ENCODE assay signal across 12 cellular contexts in the genomic region with DNA sequence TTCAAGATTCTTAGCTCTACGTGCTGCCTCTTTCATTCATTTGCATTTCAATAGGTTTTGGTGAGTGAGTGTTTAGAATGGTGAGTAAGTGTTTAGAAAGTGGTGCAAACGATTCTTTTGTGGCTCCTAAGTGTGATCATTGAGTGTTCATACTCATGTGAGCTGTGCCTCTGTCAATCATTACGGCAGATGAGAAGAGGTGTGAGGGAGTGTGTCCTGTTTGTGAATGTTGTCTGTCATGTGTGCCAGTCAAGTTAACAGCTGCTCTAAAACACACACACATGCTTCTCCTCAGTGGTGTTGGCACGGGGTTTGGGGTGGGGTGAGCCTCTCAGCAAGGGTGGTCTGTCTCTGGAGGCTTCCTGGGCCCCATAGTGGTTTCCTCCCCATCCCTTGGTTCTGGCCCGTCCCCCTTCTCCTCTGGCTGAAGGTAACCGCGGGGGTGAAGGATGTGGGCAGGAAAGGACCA. TPM values are rescaled to one million over a fixed set of nuclear protein-coding genes. Genes with fewer than 3 reads are reported as not detected.
DNase-seq lines count a peak whose midpoint lies in the region; ATAC-seq lines count a peak whose summit lies in the region.
"Had no signal": no experiment of that assay in that cellular context is flagged by ENCODE, and none has a peak within 500 bp of the region (broad histone marks: within the 10 kb centered on the region; RNA-seq: fewer than 3 reads in every experiment).

No MANE protein-coding gene starts in this region.

- ATAC-seq in HG03064 (IDR thresholded peaks at IDR 0.05; ENCODE audit: low read depth, unreplicated experiment) (peak; percentile 49), HG02852 (IDR thresholded peaks at IDR 0.05; ENCODE audit: unreplicated experiment) (no peak), GM18907 (IDR thresholded peaks at IDR 0.05; ENCODE audit: unreplicated experiment) (no peak)
- peak; percentile 94 for ATAC-seq in activated T-helper 17 cell treated with anti-CD3 and anti-CD28 coated beads, Interleukin-2, amount 50 U/mL, for 72 hours (replicated peaks)
- ATAC-seq in naive thymus-derived CD8-positive, alpha-beta T cell, result peak; percentile 46 to 48

- H3K4me3 Mint-ChIP-seq in activated CD4-positive, alpha-beta T cell treated with anti-CD3 and anti-CD28 coated beads, Interleukin-2, amount 10 ng/mL, durations not matched to agents 24 days and 14 days, result no peak overlapping the region
- H3K4me3 Mint-ChIP-seq in activated T-helper 17 cell treated with anti-CD3 and anti-CD28 coated beads, Interleukin-2, amount 50 U/mL, for 72 hours, result peak overlapping the region; percentile 26
- peak overlapping the region in 9 of 10 donors; percentile 20 to 74 (median 60) for H3K4me3 Mint-ChIP-seq in naive thymus-derived CD8-positive, alpha-beta T cell

- peaks cover 19% of the 10 kb centered on the region for H3K9me3 Mint-ChIP-seq in activated CD4-positive, alpha-beta T cell treated with anti-CD3 and anti-CD28 coated beads, Interleukin-2, amount 10 ng/mL, durations not matched to agents 24 days and 14 days
- no peaks in the 10 kb centered on the region for H3K9me3 Mint-ChIP-seq in activated T-helper 17 cell treated with anti-CD3 and anti-CD28 coated beads, Interleukin-2, amount 50 U/mL, for 72 hours
- H3K9me3 Mint-ChIP-seq in naive thymus-derived CD8-positive, alpha-beta T cell, result peaks cover 0 to 11% (median 0%) of the 10 kb centered on the region in 9 donors

- H3K4me1 Mint-ChIP-seq in activated CD4-positive, alpha-beta T cell treated with anti-CD3 and anti-CD28 coated beads, Interleukin-2, amount 10 ng/mL, durations not matched to agents 24 days and 14 days, result peaks cover 33% of the 10 kb centered on the region
- peaks cover 20% of the 10 kb centered on the region for H3K4me1 Mint-ChIP-seq in activated T-helper 17 cell treated with anti-CD3 and anti-CD28 coated beads, Interleukin-2, amount 50 U/mL, for 72 hours
- H3K4me1 Mint-ChIP-seq in naive thymus-derived CD8-positive, alpha-beta T cell, result peaks cover 16 to 54% (median 39%) of the 10 kb centered on the region in 4 donors

- peak; percentile 63 for DNase-seq in activated CD4-positive, alpha-beta T cell treated with anti-CD3 and anti-CD28 coated beads, Interleukin-2, amount 10 ng/mL, durations not matched to agents 24 days and 14 days
- no peak for DNase-seq in activated CD4-positive, alpha-beta T cell treated with anti-CD3 and anti-CD28 coated beads, Interleukin-2, amount 50 U/mL, for 48 hours
- peak in 4 of 10 donors; percentile 20 to 47 (median 33) for DNase-seq in naive thymus-derived CD8-positive, alpha-beta T cell
- no peak for DNase-seq in NCI-H446 (lab: John Stamatoyannopoulos, UW)
- DNase-seq: NCI-H2081 treated with DMSO at 0.1 percent for 48 hours, retina, RPMI8226, thyroid gland had no signal

- H3K27me3 Mint-ChIP-seq in activated CD4-positive, alpha-beta T cell treated with anti-CD3 and anti-CD28 coated beads, Interleukin-2, amount 10 ng/mL, durations not matched to agents 24 days and 14 days, result peaks cover 5% of the 10 kb centered on the region
- H3K27me3 Mint-ChIP-seq in activated T-helper 17 cell treated with anti-CD3 and anti-CD28 coated beads, Interleukin-2, amount 50 U/mL, for 72 hours, result no peaks in the 10 kb centered on the region
- no peaks in the 10 kb centered on the region for H3K27me3 Mint-ChIP-seq in naive thymus-derived CD8-positive, alpha-beta T cell

- intact Hi-C loops in activated CD4-positive, alpha-beta T cell treated with anti-CD3 and anti-CD28 coated beads, Interleukin-2, amount 10 ng/mL, durations not matched to agents 24 days and 14 days (cut with micrococcal nuclease), result no loop called here

- POLR2A ChIA-PET in naive thymus-derived CD8-positive, alpha-beta T cell (lab: Charles Lee), result interaction anchor here (0.8 to 1.4 kb wide), 2 partner anchors 21 to 103 kb away, joined by 4 to 5 read pairs; a partner anchor contains a TSS

- no peaks in the 10 kb centered on the region for H3K36me3 Mint-ChIP-seq in activated CD4-positive, alpha-beta T cell treated with anti-CD3 and anti-CD28 coated beads, Interleukin-2, amount 10 ng/mL, durations not matched to agents 24 days and 14 days (ENCODE audit: low read depth)
- H3K36me3 Mint-ChIP-seq in activated T-helper 17 cell treated with anti-CD3 and anti-CD28 coated beads, Interleukin-2, amount 50 U/mL, for 72 hours (ENCODE audit: low read depth), result no peaks in the 10 kb centered on the region
- peaks cover 0 to 9% (median 0%) of the 10 kb centered on the region in 3 donors for H3K36me3 Mint-ChIP-seq in naive thymus-derived CD8-positive, alpha-beta T cell

- H3K27ac Mint-ChIP-seq in activated CD4-positive, alpha-beta T cell treated with anti-CD3 and anti-CD28 coated beads, Interleukin-2, amount 10 ng/mL, durations not matched to agents 24 days and 14 days, result no peak overlapping the region
- H3K27ac Mint-ChIP-seq in activated T-helper 17 cell treated with anti-CD3 and anti-CD28 coated beads, Interleukin-2, amount 50 U/mL, for 72 hours, result peak overlapping the region; percentile 48
- H3K27ac Mint-ChIP-seq in naive thymus-derived CD8-positive, alpha-beta T cell, result peak overlapping the region; percentile 40 to 90 (median 80)

RNA-seq across cellular contexts. Expression of a gene that starts 11.4 kb away (rescaled TPM):
- total RNA-seq in activated CD4-positive, alpha-beta T cell treated with anti-CD3 and anti-CD28 coated beads, Interleukin-2, amount 10 ng/mL, durations not matched to agents 24 days and 14 days, result not detected in 2 replicates
- total RNA-seq in activated T-helper 17 cell treated with anti-CD3 and anti-CD28 coated beads, Interleukin-2, amount 50 U/mL, for 72 hours, result under 1 TPM; 0.30 to 0.53 TPM
- total RNA-seq in naive thymus-derived CD8-positive, alpha-beta T cell, result not detected
- polyA plus RNA-seq in naive thymus-derived CD8-positive, alpha-beta T cell, result not detected

RNA-seq across cellular contexts. Expression of a gene that starts 31.5 kb away (rescaled TPM):
- 95.4 and 101 TPM in 2 replicates for total RNA-seq in activated CD4-positive, alpha-beta T cell treated with anti-CD3 and anti-CD28 coated beads, Interleukin-2, amount 10 ng/mL, durations not matched to agents 24 days and 14 days
- total RNA-seq in activated T-helper 17 cell treated with anti-CD3 and anti-CD28 coated beads, Interleukin-2, amount 50 U/mL, for 72 hours, result 100 to 1,000 TPM; 122 to 146 TPM
- total RNA-seq in naive thymus-derived CD8-positive, alpha-beta T cell, result 10 to 100 TPM; 62.2 to 70.7 TPM
- polyA plus RNA-seq in naive thymus-derived CD8-positive, alpha-beta T cell, result 10 to 100 TPM; 55.8 to 77.0 (median 71.5) TPM

RNA-seq across cellular contexts. Expression of a gene that starts 33.1 kb away (rescaled TPM):
- total RNA-seq in activated CD4-positive, alpha-beta T cell treated with anti-CD3 and anti-CD28 coated beads, Interleukin-2, amount 10 ng/mL, durations not matched to agents 24 days and 14 days, result not detected in 2 replicates
- total RNA-seq in activated T-helper 17 cell treated with anti-CD3 and anti-CD28 coated beads, Interleukin-2, amount 50 U/mL, for 72 hours, result under 1 TPM in 1 of 2 donors, not detected in 1; 0.11 TPM
- not detected for total RNA-seq in naive thymus-derived CD8-positive, alpha-beta T cell
- polyA plus RNA-seq in naive thymus-derived CD8-positive, alpha-beta T cell, result not detected

Comparison
In these comparisons a context has a peak if more than half of its experiments do, and no peak if none do; other contexts are left out.
1. ATAC-seq: peak in HG03064 (single experiment), activated T-helper 17 cell treated with anti-CD3 and anti-CD28 coated beads, Interleukin-2, amount 50 U/mL, for 72 hours (single experiment) and naive thymus-derived CD8-positive, alpha-beta T cell (2 of 2); none in HG02852 (single experiment) and GM18907 (single experiment).